33 cellular contexts compared by ENCODE assay signal in the genomic region with DNA sequence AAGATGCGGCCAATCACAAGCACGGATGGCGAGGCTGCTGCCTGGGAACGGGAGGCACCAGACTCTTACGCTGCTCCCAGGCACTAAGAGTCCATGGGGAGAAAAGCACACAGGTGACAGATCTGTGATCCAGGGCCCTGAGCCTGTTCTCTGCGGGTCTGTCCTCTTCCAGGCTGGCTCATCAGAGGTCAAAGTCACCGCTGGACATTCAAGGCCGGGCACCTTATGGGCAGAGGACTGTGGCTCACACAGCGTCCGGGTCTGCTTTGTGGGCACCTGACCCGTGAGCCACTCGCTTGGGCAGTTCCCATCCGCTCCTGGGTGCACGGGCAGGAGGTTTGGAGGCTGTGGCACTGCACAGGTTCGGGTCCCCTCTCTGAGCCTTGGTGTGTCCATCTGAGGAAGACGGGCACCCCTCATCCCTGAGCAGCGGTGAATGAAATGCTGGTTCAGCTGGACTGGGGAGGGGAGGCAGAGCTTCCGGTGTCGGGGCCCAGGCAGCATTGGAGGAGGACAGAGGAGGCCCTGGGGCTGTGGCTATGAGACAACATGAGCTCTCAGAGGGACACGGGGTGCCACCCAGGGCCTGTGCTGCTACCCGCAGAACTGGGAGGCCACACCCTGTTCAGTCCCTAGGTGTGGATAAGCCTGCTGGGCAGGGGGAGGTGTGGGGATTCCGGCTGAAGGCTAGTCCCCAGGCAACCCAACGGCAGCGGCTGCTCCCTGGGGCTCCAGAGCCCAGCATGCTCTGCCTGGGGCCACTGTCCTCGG.
"Had no signal": no experiment of that assay in that cellular context is flagged by ENCODE, and none has a peak within 500 bp of the region (broad histone marks: within the 10 kb centered on the region; RNA-seq: fewer than 3 reads in every experiment).

No MANE protein-coding gene starts in this region.

- H3K4me3 ChIP-seq: breast epithelium, esophagus muscularis mucosa, heart left ventricle, left lung, mucosa of descending colon, ovary, skin epidermis, thoracic aorta, uterus had no signal

- ATAC-seq: activated CD8-positive, alpha-beta memory T cell treated with anti-CD3 and anti-CD28 coated beads, Interleukin-2, amount 10 ng/mL, durations not matched to agents 7 days and 5 days; activated CD8-positive, alpha-beta T cell treated with anti-CD3 and anti-CD28 coated beads, Interleukin-2, amount 10 ng/mL, durations not matched to agents 7 days and 5 days; activated naive CD8-positive, alpha-beta T cell treated with anti-CD3 and anti-CD28 coated beads, Interleukin-2, amount 50 U/mL, for 24 hours; foreskin keratinocyte; left lung; mucosa of descending colon; natural killer cell treated with Interleukin-12 subunit alpha and Interleukin-12 subunit beta and Interleukin-15 and Interleukin-18, amount 100 ng/mL, for 72 hours; sciatic nerve had no signal

- H3K9me3 Mint-ChIP-seq: activated naive CD4-positive, alpha-beta T cell treated with anti-CD3 and anti-CD28 coated beads, Interleukin-2, amount 50 U/mL, for 24 hours; activated naive CD8-positive, alpha-beta T cell treated with anti-CD3 and anti-CD28 coated beads, Interleukin-2, amount 50 U/mL, for 24 hours; activated T-helper 2 cell treated with anti-CD3 and anti-CD28 coated beads, Interferon-gamma antibody, Interleukin-2, Interleukin-4, amounts not matched to agents 10 μg/mL and 5 μg/mL and 100 μg/mL, durations not matched to agents 14 hours and 24 hours and 36 hours; dendritic cell treated with granulocyte-macrophage colony-stimulating factor and Interleukin-4, amounts not matched to agents 40 ng/mL and 50 ng/mL, for 4 days; endodermal cell; immature natural killer cell; natural killer cell treated with Interleukin-12 subunit alpha and Interleukin-12 subunit beta and Interleukin-15 and Interleukin-18, amount 100 ng/mL, for 72 hours; stimulated activated naive CD8-positive, alpha-beta T cell treated with anti-CD3 and anti-CD28 coated beads, Interleukin-15, Interleukin-2, amounts not matched to agents 100 ng/mL and 50 ng/mL, for 24 hours; type B pancreatic cell had no signal

- DNase-seq: activated CD4-positive, alpha-beta T cell treated with anti-CD3 and anti-CD28 coated beads, Interleukin-2, amount 50 U/mL, for 1 hour; activated CD4-positive, CD25-positive, alpha-beta regulatory T cell treated with anti-CD3 and anti-CD28 coated beads, Interleukin-2, amount 50 U/mL, for 72 hours; activated CD8-positive, alpha-beta memory T cell treated with anti-CD3 and anti-CD28 coated beads, Interleukin-2, amount 10 ng/mL, durations not matched to agents 7 days and 5 days; activated CD8-positive, alpha-beta T cell treated with anti-CD3 and anti-CD28 coated beads, Interleukin-2, amount 10 ng/mL, durations not matched to agents 7 days and 5 days; activated naive CD8-positive, alpha-beta T cell treated with anti-CD3 and anti-CD28 coated beads, Interleukin-2, amount 50 U/mL, for 24 hours; activated T-cell treated with anti-CD3 and anti-CD28 coated beads, Interleukin-2, amount 50 U/mL, for 48 hours; amygdala; central memory CD4-positive, alpha-beta T cell; endodermal cell; foreskin keratinocyte; hypothalamus; immature natural killer cell; mucosa of descending colon; ovary; retina; stimulated activated CD4-positive, alpha-beta T cell treated with anti-CD3 and anti-CD28 coated beads, Interleukin-12 subunit alpha, Interleukin-12 subunit beta, amount 100 ng/mL, for 4 hours; stimulated activated CD4-positive, alpha-beta T cell treated with anti-CD3 and anti-CD28 coated beads, Interleukin-4, amount 100 ng/mL, for 1 hour; uterus had no signal

- H3K4me1 Mint-ChIP-seq: activated CD8-positive, alpha-beta memory T cell treated with anti-CD3 and anti-CD28 coated beads, Interleukin-2, amount 10 ng/mL, durations not matched to agents 7 days and 5 days; activated naive CD4-positive, alpha-beta T cell treated with anti-CD3 and anti-CD28 coated beads, Interleukin-2, amount 50 U/mL, for 24 hours; activated naive CD8-positive, alpha-beta T cell treated with anti-CD3 and anti-CD28 coated beads, Interleukin-2, amount 50 U/mL, for 24 hours; endodermal cell; immature natural killer cell had no signal

- H3K27ac ChIP-seq: breast epithelium, esophagus muscularis mucosa, foreskin keratinocyte, heart left ventricle, left lung, neutrophil, ovary, skin epidermis, thoracic aorta, uterus had no signal

- H3K36me3 Mint-ChIP-seq: activated CD8-positive, alpha-beta memory T cell treated with anti-CD3 and anti-CD28 coated beads, Interleukin-2, amount 10 ng/mL, durations not matched to agents 7 days and 5 days; activated naive CD4-positive, alpha-beta T cell treated with anti-CD3 and anti-CD28 coated beads, Interleukin-2, amount 50 U/mL, for 24 hours; immature natural killer cell; natural killer cell treated with Interleukin-12 subunit alpha and Interleukin-12 subunit beta and Interleukin-15 and Interleukin-18, amount 100 ng/mL, for 72 hours; type B pancreatic cell had no signal

- H3K9me3 ChIP-seq: esophagus muscularis mucosa, left lung, mucosa of descending colon, neutrophil, ovary, thoracic aorta had no signal

- H3K4me1 ChIP-seq: breast epithelium, esophagus muscularis mucosa, foreskin keratinocyte, heart left ventricle, left lung, uterus had no signal

- H3K36me3 ChIP-seq: breast epithelium, neutrophil, ovary, uterus had no signal

- H3K27ac Mint-ChIP-seq: activated CD8-positive, alpha-beta memory T cell treated with anti-CD3 and anti-CD28 coated beads, Interleukin-2, amount 10 ng/mL, durations not matched to agents 7 days and 5 days; activated CD8-positive, alpha-beta T cell treated with anti-CD3 and anti-CD28 coated beads, Interleukin-2, amount 10 ng/mL, durations not matched to agents 7 days and 5 days; activated naive CD4-positive, alpha-beta T cell treated with anti-CD3 and anti-CD28 coated beads, Interleukin-2, amount 50 U/mL, for 24 hours; activated naive CD8-positive, alpha-beta T cell treated with anti-CD3 and anti-CD28 coated beads, Interleukin-2, amount 50 U/mL, for 24 hours; activated T-helper 2 cell treated with anti-CD3 and anti-CD28 coated beads, Interferon-gamma antibody, Interleukin-2, Interleukin-4, amounts not matched to agents 10 μg/mL and 5 μg/mL and 100 μg/mL, durations not matched to agents 14 hours and 24 hours and 36 hours; dendritic cell treated with granulocyte-macrophage colony-stimulating factor and Interleukin-4, amounts not matched to agents 40 ng/mL and 50 ng/mL, for 4 days; endodermal cell; immature natural killer cell; natural killer cell treated with Interleukin-12 subunit alpha and Interleukin-12 subunit beta and Interleukin-15 and Interleukin-18, amount 100 ng/mL, for 72 hours; progenitor cell of endocrine pancreas; stimulated activated naive CD8-positive, alpha-beta T cell treated with anti-CD3 and anti-CD28 coated beads, Interleukin-15, Interleukin-2, amounts not matched to agents 100 ng/mL and 50 ng/mL, for 24 hours had no signal

- H3K4me3 Mint-ChIP-seq: activated CD8-positive, alpha-beta memory T cell treated with anti-CD3 and anti-CD28 coated beads, Interleukin-2, amount 10 ng/mL, durations not matched to agents 7 days and 5 days; activated CD8-positive, alpha-beta T cell treated with anti-CD3 and anti-CD28 coated beads, Interleukin-2, amount 10 ng/mL, durations not matched to agents 7 days and 5 days; activated naive CD4-positive, alpha-beta T cell treated with anti-CD3 and anti-CD28 coated beads, Interleukin-2, amount 50 U/mL, for 24 hours; activated naive CD8-positive, alpha-beta T cell treated with anti-CD3 and anti-CD28 coated beads, Interleukin-2, amount 50 U/mL, for 24 hours; dendritic cell treated with granulocyte-macrophage colony-stimulating factor and Interleukin-4, amounts not matched to agents 40 ng/mL and 50 ng/mL, for 4 days; endodermal cell; immature natural killer cell; natural killer cell treated with Interleukin-12 subunit alpha and Interleukin-12 subunit beta and Interleukin-15 and Interleukin-18, amount 100 ng/mL, for 72 hours; stimulated activated naive CD8-positive, alpha-beta T cell treated with anti-CD3 and anti-CD28 coated beads, Interleukin-15, Interleukin-2, amounts not matched to agents 100 ng/mL and 50 ng/mL, for 24 hours; type B pancreatic cell had no signal

- H3K27me3 ChIP-seq: breast epithelium, esophagus muscularis mucosa, heart left ventricle, left lung, ovary, uterus had no signal

- H3K27me3 Mint-ChIP-seq: activated naive CD4-positive, alpha-beta T cell treated with anti-CD3 and anti-CD28 coated beads, Interleukin-2, amount 50 U/mL, for 24 hours; activated naive CD8-positive, alpha-beta T cell treated with anti-CD3 and anti-CD28 coated beads, Interleukin-2, amount 50 U/mL, for 24 hours; stimulated activated naive CD8-positive, alpha-beta T cell treated with anti-CD3 and anti-CD28 coated beads, Interleukin-15, Interleukin-2, amounts not matched to agents 100 ng/mL and 50 ng/mL, for 24 hours had no signal
